8 cellular contexts compared by ENCODE assay signal in the genomic region with DNA sequence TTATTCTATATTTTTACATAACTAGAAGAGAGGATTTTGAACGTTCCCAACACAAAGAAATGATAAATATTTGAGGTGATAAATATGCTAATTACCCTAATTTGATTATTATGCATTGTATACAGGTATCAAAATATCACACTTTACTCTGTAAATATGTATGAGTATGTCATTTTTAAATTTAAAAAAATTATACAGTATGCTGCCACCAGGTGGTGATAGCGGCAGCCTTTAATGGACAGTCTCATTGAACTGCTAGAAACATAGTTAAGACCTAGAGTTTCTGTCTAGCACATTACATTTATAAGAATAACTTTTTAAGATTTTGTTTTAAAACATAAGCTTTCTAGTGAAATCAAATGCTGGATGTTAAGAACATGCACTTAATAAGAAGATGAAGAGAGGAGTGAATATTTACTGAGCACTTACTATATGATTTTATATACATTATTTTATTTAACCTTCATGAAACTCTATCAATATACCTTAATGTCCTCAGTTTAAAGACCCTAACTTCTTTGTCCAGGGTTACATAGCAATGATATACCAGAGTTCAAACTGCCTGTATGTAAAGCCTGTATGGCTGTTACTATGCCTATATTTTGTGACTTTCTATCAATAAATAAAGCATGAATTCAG.
DNase-seq lines count a peak whose midpoint lies in the region; ATAC-seq, FAIRE-seq and TF ChIP-seq lines count a peak whose summit lies in the region.

No MANE protein-coding gene starts in this region.

- H3K27ac Mint-ChIP-seq in WTC11 = no peak overlapping the region

- POLR2A ChIA-PET in WTC11 (lab: Charles Lee) = no interaction called here

- no peaks in the 10 kb centered on the region for H3K4me1 Mint-ChIP-seq in WTC11

- H3K9me3 Mint-ChIP-seq in WTC11 = peaks cover 7% of the 10 kb centered on the region

- TF ChIP-seq CTCF in WTC11 (IDR thresholded peaks at IDR 0.05) = peak; percentile 36; the same call in 1 of the 2 replicates
- TF ChIP-seq CTCF in kidney epithelial cell (IDR thresholded peaks at IDR 0.05; ENCODE audit: insufficient read depth, low read length, poor library complexity, severe bottlenecking) = peak; percentile 58

- H3K36me3 Mint-ChIP-seq in WTC11 = peaks cover 2% of the 10 kb centered on the region; the same call in 1 of the 2 replicates

- H3K27me3 ChIP-seq in kidney epithelial cell (ENCODE audit: control insufficient read depth, insufficient read depth, low read length) = no peaks in the 10 kb centered on the region

- FAIRE-seq in GM12892 (lab: Jason Lieb, UNC) = no peak

- TF ChIP-seq EP300 in Ishikawa (IDR thresholded peaks at IDR 0.05; ENCODE audit: borderline replicate concordance) = no peak

- H3K4me3 Mint-ChIP-seq in WTC11 = no peak overlapping the region

- no peak for TF ChIP-seq POLR2A in GM12892 (IDR thresholded peaks at IDR 0.05; ENCODE audit: low read depth, low read length)

- ATAC-seq in GM19467 (IDR thresholded peaks at IDR 0.05; ENCODE audit: unreplicated experiment) (peak; percentile 84), WTC11 (no peak)

- H3K27me3 Mint-ChIP-seq in WTC11 (ENCODE audit: low read depth) = peaks cover 14% of the 10 kb centered on the region

- H3K4me3 ChIP-seq in kidney epithelial cell (ENCODE audit: low read depth, low read length) = no peak overlapping the region

- DNase-seq in NCI-H345 (lab: John Stamatoyannopoulos, UW) (peak; percentile 10), NCI-H345 treated with DMSO at 0.1 percent for 48 hours (lab: John Stamatoyannopoulos, UW; ENCODE audit: unreplicated experiment) (no peak), WTC11 (ENCODE audit: low spot score) (no peak), kidney epithelial cell (ENCODE audit: low read depth) (no peak), NCI-H1930 (lab: John Stamatoyannopoulos, UW) (no peak), GM12892 (ENCODE audit: insufficient read length) (no peak)

- TF ChIP-seq RAD21 in Ishikawa (IDR thresholded peaks at IDR 0.05; ENCODE audit: low read depth) = peak; percentile 50

- CTCF ChIA-PET in WTC11 (lab: Charles Lee) = no interaction called here

- H3K36me3 ChIP-seq in kidney epithelial cell (ENCODE audit: control insufficient read depth, insufficient read depth, low read length) = no peaks in the 10 kb centered on the region

TF ChIP-seq in Ishikawa, 13 proteins besides CTCF, POLR2A, EP300 and RAD21:
- TF ChIP-seq, protein P1, sequence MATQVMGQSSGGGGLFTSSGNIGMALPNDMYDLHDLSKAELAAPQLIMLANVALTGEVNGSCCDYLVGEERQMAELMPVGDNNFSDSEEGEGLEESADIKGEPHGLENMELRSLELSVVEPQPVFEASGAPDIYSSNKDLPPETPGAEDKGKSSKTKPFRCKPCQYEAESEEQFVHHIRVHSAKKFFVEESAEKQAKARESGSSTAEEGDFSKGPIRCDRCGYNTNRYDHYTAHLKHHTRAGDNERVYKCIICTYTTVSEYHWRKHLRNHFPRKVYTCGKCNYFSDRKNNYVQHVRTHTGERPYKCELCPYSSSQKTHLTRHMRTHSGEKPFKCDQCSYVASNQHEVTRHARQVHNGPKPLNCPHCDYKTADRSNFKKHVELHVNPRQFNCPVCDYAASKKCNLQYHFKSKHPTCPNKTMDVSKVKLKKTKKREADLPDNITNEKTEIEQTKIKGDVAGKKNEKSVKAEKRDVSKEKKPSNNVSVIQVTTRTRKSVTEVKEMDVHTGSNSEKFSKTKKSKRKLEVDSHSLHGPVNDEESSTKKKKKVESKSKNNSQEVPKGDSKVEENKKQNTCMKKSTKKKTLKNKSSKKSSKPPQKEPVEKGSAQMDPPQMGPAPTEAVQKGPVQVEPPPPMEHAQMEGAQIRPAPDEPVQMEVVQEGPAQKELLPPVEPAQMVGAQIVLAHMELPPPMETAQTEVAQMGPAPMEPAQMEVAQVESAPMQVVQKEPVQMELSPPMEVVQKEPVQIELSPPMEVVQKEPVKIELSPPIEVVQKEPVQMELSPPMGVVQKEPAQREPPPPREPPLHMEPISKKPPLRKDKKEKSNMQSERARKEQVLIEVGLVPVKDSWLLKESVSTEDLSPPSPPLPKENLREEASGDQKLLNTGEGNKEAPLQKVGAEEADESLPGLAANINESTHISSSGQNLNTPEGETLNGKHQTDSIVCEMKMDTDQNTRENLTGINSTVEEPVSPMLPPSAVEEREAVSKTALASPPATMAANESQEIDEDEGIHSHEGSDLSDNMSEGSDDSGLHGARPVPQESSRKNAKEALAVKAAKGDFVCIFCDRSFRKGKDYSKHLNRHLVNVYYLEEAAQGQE (IDR thresholded peaks at IDR 0.05; ENCODE audit: low read depth) = no peak
- TF ChIP-seq YY1 (IDR thresholded peaks at IDR 0.05; ENCODE audit: low read depth) = no peak
- no peak for TF ChIP-seq NFIC (IDR thresholded peaks at IDR 0.05)
- TF ChIP-seq, protein P2, sequence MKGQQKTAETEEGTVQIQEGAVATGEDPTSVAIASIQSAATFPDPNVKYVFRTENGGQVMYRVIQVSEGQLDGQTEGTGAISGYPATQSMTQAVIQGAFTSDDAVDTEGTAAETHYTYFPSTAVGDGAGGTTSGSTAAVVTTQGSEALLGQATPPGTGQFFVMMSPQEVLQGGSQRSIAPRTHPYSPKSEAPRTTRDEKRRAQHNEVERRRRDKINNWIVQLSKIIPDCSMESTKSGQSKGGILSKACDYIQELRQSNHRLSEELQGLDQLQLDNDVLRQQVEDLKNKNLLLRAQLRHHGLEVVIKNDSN (IDR thresholded peaks at IDR 0.05) = no peak
- TF ChIP-seq ZBTB7A (IDR thresholded peaks at IDR 0.05; ENCODE audit: low read depth) = no peak
- no peak for TF ChIP-seq EGR1 (IDR thresholded peaks at IDR 0.05)
- TF ChIP-seq TAF1 (IDR thresholded peaks at IDR 0.05; ENCODE audit: low read depth) = no peak
- no peak for TF ChIP-seq CREB1 (IDR thresholded peaks at IDR 0.05; ENCODE audit: low read depth)
- TF ChIP-seq TCF12 (IDR thresholded peaks at IDR 0.05; ENCODE audit: low read depth) = no peak
- TF ChIP-seq FOXM1 (IDR thresholded peaks at IDR 0.05; ENCODE audit: borderline replicate concordance, low read depth) = no peak
- TF ChIP-seq TEAD4 (IDR thresholded peaks at IDR 0.05) = no peak
- TF ChIP-seq CEBPB (IDR thresholded peaks at IDR 0.05) = no peak
- TF ChIP-seq, protein P3, sequence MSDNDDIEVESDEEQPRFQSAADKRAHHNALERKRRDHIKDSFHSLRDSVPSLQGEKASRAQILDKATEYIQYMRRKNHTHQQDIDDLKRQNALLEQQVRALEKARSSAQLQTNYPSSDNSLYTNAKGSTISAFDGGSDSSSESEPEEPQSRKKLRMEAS (IDR thresholded peaks at IDR 0.05) = no peak

TF ChIP-seq in WTC11, 78 proteins besides CTCF, POLR2A, EP300 and RAD21 (continues in another document):
- TF ChIP-seq, protein P4, sequence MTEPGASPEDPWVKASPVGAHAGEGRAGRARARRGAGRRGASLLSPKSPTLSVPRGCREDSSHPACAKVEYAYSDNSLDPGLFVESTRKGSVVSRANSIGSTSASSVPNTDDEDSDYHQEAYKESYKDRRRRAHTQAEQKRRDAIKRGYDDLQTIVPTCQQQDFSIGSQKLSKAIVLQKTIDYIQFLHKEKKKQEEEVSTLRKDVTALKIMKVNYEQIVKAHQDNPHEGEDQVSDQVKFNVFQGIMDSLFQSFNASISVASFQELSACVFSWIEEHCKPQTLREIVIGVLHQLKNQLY (CRISPR knock-in tag; IDR thresholded peaks at IDR 0.05) = no peak
- TF ChIP-seq, protein P5, sequence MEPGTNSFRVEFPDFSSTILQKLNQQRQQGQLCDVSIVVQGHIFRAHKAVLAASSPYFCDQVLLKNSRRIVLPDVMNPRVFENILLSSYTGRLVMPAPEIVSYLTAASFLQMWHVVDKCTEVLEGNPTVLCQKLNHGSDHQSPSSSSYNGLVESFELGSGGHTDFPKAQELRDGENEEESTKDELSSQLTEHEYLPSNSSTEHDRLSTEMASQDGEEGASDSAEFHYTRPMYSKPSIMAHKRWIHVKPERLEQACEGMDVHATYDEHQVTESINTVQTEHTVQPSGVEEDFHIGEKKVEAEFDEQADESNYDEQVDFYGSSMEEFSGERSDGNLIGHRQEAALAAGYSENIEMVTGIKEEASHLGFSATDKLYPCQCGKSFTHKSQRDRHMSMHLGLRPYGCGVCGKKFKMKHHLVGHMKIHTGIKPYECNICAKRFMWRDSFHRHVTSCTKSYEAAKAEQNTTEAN (CRISPR knock-in tag; IDR thresholded peaks at IDR 0.05) = no peak
- no peak for TF ChIP-seq ZNF396 (CRISPR knock-in tag; IDR thresholded peaks at IDR 0.05; ENCODE audit: borderline replicate concordance)
- TF ChIP-seq NR3C1 (CRISPR knock-in tag; conservative IDR thresholded peaks at IDR 0.05; ENCODE audit: low read depth) = no peak
- TF ChIP-seq, protein P6, sequence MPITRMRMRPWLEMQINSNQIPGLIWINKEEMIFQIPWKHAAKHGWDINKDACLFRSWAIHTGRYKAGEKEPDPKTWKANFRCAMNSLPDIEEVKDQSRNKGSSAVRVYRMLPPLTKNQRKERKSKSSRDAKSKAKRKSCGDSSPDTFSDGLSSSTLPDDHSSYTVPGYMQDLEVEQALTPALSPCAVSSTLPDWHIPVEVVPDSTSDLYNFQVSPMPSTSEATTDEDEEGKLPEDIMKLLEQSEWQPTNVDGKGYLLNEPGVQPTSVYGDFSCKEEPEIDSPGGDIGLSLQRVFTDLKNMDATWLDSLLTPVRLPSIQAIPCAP (CRISPR knock-in tag; IDR thresholded peaks at IDR 0.05) = no peak
- no peak for TF ChIP-seq RELA (CRISPR knock-in tag; IDR thresholded peaks at IDR 0.05; ENCODE audit: borderline replicate concordance)
- TF ChIP-seq, protein P7, sequence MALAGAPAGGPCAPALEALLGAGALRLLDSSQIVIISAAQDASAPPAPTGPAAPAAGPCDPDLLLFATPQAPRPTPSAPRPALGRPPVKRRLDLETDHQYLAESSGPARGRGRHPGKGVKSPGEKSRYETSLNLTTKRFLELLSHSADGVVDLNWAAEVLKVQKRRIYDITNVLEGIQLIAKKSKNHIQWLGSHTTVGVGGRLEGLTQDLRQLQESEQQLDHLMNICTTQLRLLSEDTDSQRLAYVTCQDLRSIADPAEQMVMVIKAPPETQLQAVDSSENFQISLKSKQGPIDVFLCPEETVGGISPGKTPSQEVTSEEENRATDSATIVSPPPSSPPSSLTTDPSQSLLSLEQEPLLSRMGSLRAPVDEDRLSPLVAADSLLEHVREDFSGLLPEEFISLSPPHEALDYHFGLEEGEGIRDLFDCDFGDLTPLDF (CRISPR knock-in tag; IDR thresholded peaks at IDR 0.05) = no peak
